Comparison of ENCODE assay signal across 10 cellular contexts in genomic region chr14:20494935-20495766, GRCh38. TPM values are rescaled to one million over a fixed set of nuclear protein-coding genes. Genes with fewer than 3 reads are reported as not detected.
A peak's percentile ranks its signal among the peaks of the same experiment; 100 is the strongest.
DNase-seq lines count a peak whose midpoint lies in the region; ATAC-seq and TF ChIP-seq lines count a peak whose summit lies in the region.
"Had no signal": no experiment of that assay in that cellular context is flagged by ENCODE, and none has a peak within 500 bp of the region (broad histone marks: within the 10 kb centered on the region; RNA-seq: fewer than 3 reads in every experiment).

No MANE protein-coding gene starts in this region.

- TF ChIP-seq CTCF in activated CD8-positive, alpha-beta T cell treated with anti-CD3 and anti-CD28 coated beads for 36 hours (IDR thresholded peaks at IDR 0.05), result no peak
- no peak for TF ChIP-seq CTCF in endothelial cell (IDR thresholded peaks at IDR 0.05; ENCODE audit: unreplicated experiment)

- H3K4me1 Mint-ChIP-seq in activated CD8-positive, alpha-beta T cell treated with anti-CD3 and anti-CD28 coated beads for 36 hours (ENCODE audit: low read depth), result peaks cover 48% of the 10 kb centered on the region
- H3K4me1 Mint-ChIP-seq in activated CD8-positive, alpha-beta T cell treated with anti-CD3 and anti-CD28 coated beads, Interleukin-2, amount 10 ng/mL, durations not matched to agents 7 days and 5 days (ENCODE audit: low read depth), result peaks cover 52% of the 10 kb centered on the region
- H3K4me1 Mint-ChIP-seq in endothelial cell (ENCODE audit: unreplicated experiment), result peaks cover 47% of the 10 kb centered on the region

- intact Hi-C loops in activated CD8-positive, alpha-beta T cell treated with anti-CD3 and anti-CD28 coated beads for 36 hours (cut with micrococcal nuclease), result no loop called here

- POLR2A ChIA-PET in activated CD8-positive, alpha-beta T cell treated with anti-CD3 and anti-CD28 coated beads for 36 hours (lab: Charles Lee), result interaction anchor here (1.0 kb wide), 1 partner anchor 25 kb away, joined by 3 read pairs; no protein-coding TSS in a partner anchor
- POLR2A ChIA-PET in activated CD8-positive, alpha-beta T cell treated with anti-CD3 and anti-CD28 coated beads, Interleukin-2, amount 10 ng/mL, durations not matched to agents 7 days and 5 days (lab: Charles Lee), result no interaction called here

- H3K9me3 Mint-ChIP-seq in activated CD8-positive, alpha-beta T cell treated with anti-CD3 and anti-CD28 coated beads for 36 hours, result no peaks in the 10 kb centered on the region
- H3K9me3 Mint-ChIP-seq in activated CD8-positive, alpha-beta T cell treated with anti-CD3 and anti-CD28 coated beads, Interleukin-2, amount 10 ng/mL, durations not matched to agents 7 days and 5 days (ENCODE audit: insufficient read depth), result no peaks in the 10 kb centered on the region
- no peaks in the 10 kb centered on the region for H3K9me3 Mint-ChIP-seq in endothelial cell (ENCODE audit: unreplicated experiment)

- CTCF ChIA-PET in activated CD8-positive, alpha-beta T cell treated with anti-CD3 and anti-CD28 coated beads for 36 hours (lab: Charles Lee), result interaction anchor here (1.1 to 1.8 kb wide), 4 partner anchors 8 to 114 kb away, joined by 4 to 5 read pairs (median 5); no protein-coding TSS in a partner anchor
- CTCF ChIA-PET in activated CD8-positive, alpha-beta T cell treated with anti-CD3 and anti-CD28 coated beads, Interleukin-2, amount 10 ng/mL, durations not matched to agents 7 days and 5 days (lab: Charles Lee), result no interaction called here

- no peak for DNase-seq in activated CD8-positive, alpha-beta T cell treated with anti-CD3 and anti-CD28 coated beads for 36 hours
- no peak for DNase-seq in activated CD8-positive, alpha-beta T cell treated with anti-CD3 and anti-CD28 coated beads, Interleukin-2, amount 10 ng/mL, durations not matched to agents 7 days and 5 days
- peak; percentile 20 to 63 for DNase-seq in NOMO-1 (lab: John Stamatoyannopoulos, UW; ENCODE audit: unreplicated experiment in 2 of 2)
- DNase-seq in endothelial cell (ENCODE audit: low spot score), result no peak
- DNase-seq in stimulated activated naive CD8-positive, alpha-beta T cell treated with anti-CD3 and anti-CD28 coated beads, Interleukin-15, Interleukin-2, amounts not matched to agents 100 U/mL and 50 U/mL, for 24 hours, result no peak
- DNase-seq in glomerular visceral epithelial cell (ENCODE audit: extremely low spot score), result no peak
- DNase-seq: NCI-H510A, testis had no signal

- H3K27me3 Mint-ChIP-seq in activated CD8-positive, alpha-beta T cell treated with anti-CD3 and anti-CD28 coated beads for 36 hours, result no peaks in the 10 kb centered on the region
- peaks cover 1% of the 10 kb centered on the region for H3K27me3 Mint-ChIP-seq in activated CD8-positive, alpha-beta T cell treated with anti-CD3 and anti-CD28 coated beads, Interleukin-2, amount 10 ng/mL, durations not matched to agents 7 days and 5 days (ENCODE audit: low read depth)
- H3K27me3 Mint-ChIP-seq in endothelial cell (ENCODE audit: unreplicated experiment), result peaks cover 9% of the 10 kb centered on the region

- H3K4me3 Mint-ChIP-seq in activated CD8-positive, alpha-beta T cell treated with anti-CD3 and anti-CD28 coated beads for 36 hours, result no peak overlapping the region
- H3K4me3 Mint-ChIP-seq in activated CD8-positive, alpha-beta T cell treated with anti-CD3 and anti-CD28 coated beads, Interleukin-2, amount 10 ng/mL, durations not matched to agents 7 days and 5 days, result no peak overlapping the region
- H3K4me3 Mint-ChIP-seq in endothelial cell (ENCODE audit: unreplicated experiment), result peak overlapping the region; percentile 49

- H3K36me3 Mint-ChIP-seq in activated CD8-positive, alpha-beta T cell treated with anti-CD3 and anti-CD28 coated beads for 36 hours (ENCODE audit: low read depth), result no peaks in the 10 kb centered on the region
- H3K36me3 Mint-ChIP-seq in activated CD8-positive, alpha-beta T cell treated with anti-CD3 and anti-CD28 coated beads, Interleukin-2, amount 10 ng/mL, durations not matched to agents 7 days and 5 days (ENCODE audit: low read depth), result no peaks in the 10 kb centered on the region
- H3K36me3 Mint-ChIP-seq in endothelial cell (ENCODE audit: low read depth, unreplicated experiment), result no peaks in the 10 kb centered on the region

- H3K27ac Mint-ChIP-seq in activated CD8-positive, alpha-beta T cell treated with anti-CD3 and anti-CD28 coated beads for 36 hours, result peak overlapping the region; percentile 5
- no peak overlapping the region for H3K27ac Mint-ChIP-seq in activated CD8-positive, alpha-beta T cell treated with anti-CD3 and anti-CD28 coated beads, Interleukin-2, amount 10 ng/mL, durations not matched to agents 7 days and 5 days
- H3K27ac Mint-ChIP-seq in endothelial cell (ENCODE audit: unreplicated experiment), result peak overlapping the region; percentile 48

- peak; percentile 65 for ATAC-seq in activated CD8-positive, alpha-beta T cell treated with anti-CD3 and anti-CD28 coated beads for 36 hours
- ATAC-seq in activated CD8-positive, alpha-beta T cell treated with anti-CD3 and anti-CD28 coated beads, Interleukin-2, amount 10 ng/mL, durations not matched to agents 7 days and 5 days, result no peak
- peak; percentile 77 for ATAC-seq in stimulated activated naive CD8-positive, alpha-beta T cell treated with anti-CD3 and anti-CD28 coated beads, Interleukin-15, Interleukin-2, amounts not matched to agents 100 U/mL and 50 U/mL, for 24 hours
- ATAC-seq in HG03342 (IDR thresholded peaks at IDR 0.05; ENCODE audit: unreplicated experiment), result no peak
- ATAC-seq in GM18870 (IDR thresholded peaks at IDR 0.05; ENCODE audit: unreplicated experiment), result no peak

RNA-seq across cellular contexts. Expression of gene RNASE10, which starts 10.2 kb away (rescaled TPM):
- under 1 TPM in 1 of 2 experiments, not detected in 1; 0.23 TPM for total RNA-seq in activated CD8-positive, alpha-beta T cell treated with anti-CD3 and anti-CD28 coated beads for 36 hours
- total RNA-seq in activated CD8-positive, alpha-beta T cell treated with anti-CD3 and anti-CD28 coated beads, Interleukin-2, amount 10 ng/mL, durations not matched to agents 7 days and 5 days, result under 1 TPM; 0.29 to 0.40 TPM
- 10.7 TPM for total RNA-seq in endothelial cell (ENCODE audit: unreplicated experiment)
- total RNA-seq: testis had no signal

RNA-seq across cellular contexts. Expression of gene PNP, which starts 25.9 kb away (rescaled TPM):
- 100 to 1,000 TPM; 176 to 183 TPM for total RNA-seq in activated CD8-positive, alpha-beta T cell treated with anti-CD3 and anti-CD28 coated beads for 36 hours
- total RNA-seq in activated CD8-positive, alpha-beta T cell treated with anti-CD3 and anti-CD28 coated beads, Interleukin-2, amount 10 ng/mL, durations not matched to agents 7 days and 5 days, result 100 to 1,000 TPM; 211 to 216 TPM
- total RNA-seq in endothelial cell (ENCODE audit: unreplicated experiment), result 322 TPM

RNA-seq across cellular contexts. Expression of gene PIP4P1, which starts 33.9 kb away (rescaled TPM):
- 10 to 100 TPM; 21.0 to 27.3 TPM for total RNA-seq in activated CD8-positive, alpha-beta T cell treated with anti-CD3 and anti-CD28 coated beads for 36 hours
- total RNA-seq in activated CD8-positive, alpha-beta T cell treated with anti-CD3 and anti-CD28 coated beads, Interleukin-2, amount 10 ng/mL, durations not matched to agents 7 days and 5 days, result 10 to 100 TPM; 31.3 to 31.6 TPM
- 36.8 TPM for total RNA-seq in endothelial cell (ENCODE audit: unreplicated experiment)

RNA-seq across cellular contexts. Expression of gene APEX1, which starts 40.1 kb away (rescaled TPM):
- 100 to 1,000 TPM; 196 to 211 TPM for total RNA-seq in activated CD8-positive, alpha-beta T cell treated with anti-CD3 and anti-CD28 coated beads for 36 hours
- 100 to 1,000 TPM; 135 to 142 TPM for total RNA-seq in activated CD8-positive, alpha-beta T cell treated with anti-CD3 and anti-CD28 coated beads, Interleukin-2, amount 10 ng/mL, durations not matched to agents 7 days and 5 days
- 230 TPM for total RNA-seq in endothelial cell (ENCODE audit: unreplicated experiment)

RNA-seq across cellular contexts. Expression of gene OSGEP, which starts 40.5 kb away (rescaled TPM):
- 10 to 100 TPM; 39.5 to 40.7 TPM for total RNA-seq in activated CD8-positive, alpha-beta T cell treated with anti-CD3 and anti-CD28 coated beads for 36 hours
- total RNA-seq in activated CD8-positive, alpha-beta T cell treated with anti-CD3 and anti-CD28 coated beads, Interleukin-2, amount 10 ng/mL, durations not matched to agents 7 days and 5 days, result 10 to 100 TPM; 51.8 to 56.6 TPM
- 46.1 TPM for total RNA-seq in endothelial cell (ENCODE audit: unreplicated experiment)

Comparison
In these comparisons a context has a peak if more than half of its experiments do, and no peak if none do; other contexts are left out.
1. ATAC-seq: peak in activated CD8-positive, alpha-beta T cell treated with anti-CD3 and anti-CD28 coated beads for 36 hours (single experiment) and stimulated activated naive CD8-positive, alpha-beta T cell treated with anti-CD3 and anti-CD28 coated beads, Interleukin-15, Interleukin-2, amounts not matched to agents 100 U/mL and 50 U/mL, for 24 hours (single experiment); none in activated CD8-positive, alpha-beta T cell treated with anti-CD3 and anti-CD28 coated beads, Interleukin-2, amount 10 ng/mL, durations not matched to agents 7 days and 5 days (single experiment), HG03342 (single experiment) and GM18870 (single experiment).
2. DNase-seq: peak in NOMO-1 (2 of 2); none in activated CD8-positive, alpha-beta T cell treated with anti-CD3 and anti-CD28 coated beads for 36 hours (single experiment), activated CD8-positive, alpha-beta T cell treated with anti-CD3 and anti-CD28 coated beads, Interleukin-2, amount 10 ng/mL, durations not matched to agents 7 days and 5 days (single experiment), endothelial cell (single experiment), stimulated activated naive CD8-positive, alpha-beta T cell treated with anti-CD3 and anti-CD28 coated beads, Interleukin-15, Interleukin-2, amounts not matched to agents 100 U/mL and 50 U/mL, for 24 hours (single experiment) and glomerular visceral epithelial cell (single experiment).